31 cellular contexts compared by ENCODE assay signal in the genomic region with DNA sequence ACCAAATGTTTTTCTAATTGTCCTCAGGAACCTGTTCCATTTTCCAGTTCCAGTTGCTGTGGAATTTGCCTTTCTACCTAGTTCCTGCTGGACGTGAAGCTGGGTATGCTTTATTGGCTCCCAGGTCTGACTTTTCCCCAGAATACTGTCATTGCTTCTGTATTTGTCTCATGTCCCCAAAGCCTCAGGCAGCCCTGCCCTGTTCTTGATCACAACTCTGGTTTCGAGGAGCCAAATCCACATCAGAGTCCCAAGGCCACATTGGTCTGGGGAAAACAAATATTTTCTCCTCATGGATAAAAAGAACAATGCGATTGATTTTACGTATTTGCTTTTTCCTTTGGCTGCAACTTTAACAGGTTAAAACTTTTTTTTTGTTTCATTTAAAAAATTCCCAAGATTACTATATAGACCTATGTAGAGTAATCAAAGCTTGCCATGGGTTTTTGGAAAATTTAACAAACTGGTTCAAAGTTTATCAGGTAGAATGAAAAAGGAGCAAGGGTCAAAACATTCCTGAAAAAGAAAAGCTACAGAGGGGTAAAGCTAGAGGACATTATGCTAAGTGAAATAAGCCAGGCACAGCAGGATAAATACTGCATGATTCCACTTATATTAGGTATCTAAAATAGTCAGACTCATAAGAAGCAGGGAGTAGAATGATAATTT.
"Had no signal": no experiment of that assay in that cellular context is flagged by ENCODE, and none has a peak within 500 bp of the region (broad histone marks: within the 10 kb centered on the region; RNA-seq: fewer than 3 reads in every experiment).

No MANE protein-coding gene starts in this region.

- H3K27me3 ChIP-seq: ascending aorta, breast epithelium had no signal

- DNase-seq: activated B cell treated with CpG ODN at 0.5 μM for 24 hours; activated CD4-positive, alpha-beta T cell treated with anti-CD3 and anti-CD28 coated beads for 48 hours; activated CD4-positive, alpha-beta T cell treated with anti-CD3 and anti-CD28 coated beads, Interleukin-2, amount 50 U/mL, for 4 hours; activated CD4-positive, CD25-positive, alpha-beta regulatory T cell treated with anti-CD3 and anti-CD28 coated beads, Interleukin-2, amount 50 U/mL, for 72 hours; activated CD8-positive, alpha-beta T cell treated with anti-CD3 and anti-CD28 coated beads for 36 hours; activated effector memory CD4-positive, alpha-beta T cell treated with anti-CD3 and anti-CD28 coated beads, Interleukin-2, amount 50 U/mL, for 16 hours; activated naive CD4-positive, alpha-beta T cell; activated naive CD4-positive, alpha-beta T cell treated with anti-CD3 and anti-CD28 coated beads, Interleukin-2, amount 50 U/mL, for 16 hours; activated naive CD8-positive, alpha-beta T cell treated with anti-CD3 and anti-CD28 coated beads for 36 hours; activated T-cell treated with anti-CD3 and anti-CD28 coated beads, Interleukin-2, amount 50 U/mL, for 1 hour; activated T-cell treated with anti-CD3 and anti-CD28 coated beads, Interleukin-2, amount 50 U/mL, for 72 hours; amygdala; MM.1S; MV-4-11; NCI-H1092; NCI-H1436 treated with DMSO at 0.1 percent for 48 hours; NCI-H1694 treated with DMSO at 0.1 percent for 48 hours; NCI-H2029; NCI-H345; NCI-H524 treated with DMSO at 0.1 percent for 48 hours; NK-92 treated with Interleukin-12 subunit alpha and Interleukin-12 subunit beta, amount 100 ng/mL, for 24 hours; Right ventricle myocardium superior; SW 1271; T-helper 1 cell; T-helper 2 cell; T-helper 9 cell had no signal

- H3K36me3 Mint-ChIP-seq: activated naive CD8-positive, alpha-beta T cell treated with anti-CD3 and anti-CD28 coated beads for 36 hours had no signal

- H3K36me3 ChIP-seq: ascending aorta, breast epithelium had no signal

- H3K9me3 ChIP-seq: ascending aorta, breast epithelium had no signal

- H3K27ac ChIP-seq: ascending aorta, KMS-11, VCaP had no signal

- H3K4me1 ChIP-seq: ascending aorta, breast epithelium had no signal

- H3K9ac ChIP-seq: KMS-11 had no signal

- ATAC-seq: activated CD8-positive, alpha-beta T cell treated with anti-CD3 and anti-CD28 coated beads for 36 hours; activated T-cell treated with anti-CD3 and anti-CD28 coated beads, Interleukin-2, amount 50 U/mL, for 72 hours; activated T-helper 17 cell treated with anti-CD3 and anti-CD28 coated beads, Interleukin-2, amount 50 U/mL, for 72 hours had no signal

- H3K27ac Mint-ChIP-seq: activated B cell treated with CpG ODN at 0.5 μM for 24 hours; activated CD8-positive, alpha-beta T cell treated with anti-CD3 and anti-CD28 coated beads for 36 hours; activated naive CD8-positive, alpha-beta T cell treated with anti-CD3 and anti-CD28 coated beads for 36 hours; activated T-cell treated with anti-CD3 and anti-CD28 coated beads, Interleukin-2, amount 50 U/mL, for 72 hours; activated T-helper 17 cell treated with anti-CD3 and anti-CD28 coated beads, Interleukin-2, amount 50 U/mL, for 72 hours had no signal

- H3K4me1 Mint-ChIP-seq: activated B cell treated with CpG ODN at 0.5 μM for 24 hours; activated T-helper 17 cell treated with anti-CD3 and anti-CD28 coated beads, Interleukin-2, amount 50 U/mL, for 72 hours had no signal

- H3K9me3 Mint-ChIP-seq: activated B cell treated with CpG ODN at 0.5 μM for 24 hours; activated CD8-positive, alpha-beta T cell treated with anti-CD3 and anti-CD28 coated beads for 36 hours; activated T-cell treated with anti-CD3 and anti-CD28 coated beads, Interleukin-2, amount 50 U/mL, for 72 hours; activated T-helper 17 cell treated with anti-CD3 and anti-CD28 coated beads, Interleukin-2, amount 50 U/mL, for 72 hours had no signal

- H3K4me3 Mint-ChIP-seq: activated B cell treated with CpG ODN at 0.5 μM for 24 hours; activated CD8-positive, alpha-beta T cell treated with anti-CD3 and anti-CD28 coated beads for 36 hours; activated naive CD8-positive, alpha-beta T cell treated with anti-CD3 and anti-CD28 coated beads for 36 hours; activated T-cell treated with anti-CD3 and anti-CD28 coated beads, Interleukin-2, amount 50 U/mL, for 72 hours; activated T-helper 17 cell treated with anti-CD3 and anti-CD28 coated beads, Interleukin-2, amount 50 U/mL, for 72 hours had no signal

- H3K4me2 ChIP-seq: KMS-11 had no signal

- H3K4me3 ChIP-seq: ascending aorta, breast epithelium had no signal
